In genomic region chr7:74449809-74450397, GRCh38 we compare ENCODE assay signal across 8 cellular contexts. TPM values are rescaled to one million over a fixed set of nuclear protein-coding genes. Genes with fewer than 3 reads are reported as not detected.
DNase-seq lines count a peak whose midpoint lies in the region; ATAC-seq and TF ChIP-seq lines count a peak whose summit lies in the region.

No MANE protein-coding gene starts in this region.

- 83% methylated on average over 13 of the region's 15 CpGs for WGBS in mammary epithelial cell (ENCODE audit: low coverage, missing lambda C conversion rate)

- no peaks in the 10 kb centered on the region for H3K27me3 ChIP-seq in MM.1S (replicated peaks; ENCODE audit: insufficient read depth, low read length)
- H3K27me3 ChIP-seq in WERI-Rb-1 (ENCODE audit: insufficient read depth, low read depth, severe bottlenecking) = no peaks in the 10 kb centered on the region
- no peaks in the 10 kb centered on the region for H3K27me3 ChIP-seq in mammary epithelial cell (ENCODE audit: insufficient read depth, low read length)

- H3K4me2 ChIP-seq in MM.1S (ENCODE audit: low read depth, low read length) (no peak overlapping the region), mammary epithelial cell (ENCODE audit: insufficient read depth, low read depth, low read length) (no peak overlapping the region)

- H3K4me1 ChIP-seq in MM.1S (ENCODE audit: low read length) (peaks cover 8% of the 10 kb centered on the region), mammary epithelial cell (ENCODE audit: insufficient read depth, low read length) (peaks cover 18% of the 10 kb centered on the region)

- H3K79me2 ChIP-seq in MM.1S (ENCODE audit: low read length) = peaks cover 8% of the 10 kb centered on the region
- H3K79me2 ChIP-seq in mammary epithelial cell (ENCODE audit: insufficient read depth, low read length) = peaks cover 5% of the 10 kb centered on the region

- CTCF ChIA-PET in mammary epithelial cell (lab: Charles Lee; ENCODE audit: low non-redundant PET) = no interaction called here

- TF ChIP-seq CTCF in GM10266 (IDR thresholded peaks at IDR 0.05; ENCODE audit: control insufficient read depth, insufficient read depth, low read depth, missing control alignments) (peak; percentile 77), MM.1S (IDR thresholded peaks at IDR 0.05; ENCODE audit: low read length) (peak; percentile 79), WERI-Rb-1 (IDR thresholded peaks at IDR 0.05; ENCODE audit: low read depth, low read length) (peak; percentile 88), mammary epithelial cell (conservative IDR thresholded peaks at IDR 0.05 in 1 of 2, IDR thresholded peaks at IDR 0.05 in 1 of 2; ENCODE audit: extremely low read depth in 1 of 2, insufficient read depth in 1 of 2, low read depth in 1 of 2, low read length in 2 of 2) (peak; percentile 81 to 84)

- ATAC-seq in GM18498 (IDR thresholded peaks at IDR 0.05; ENCODE audit: unreplicated experiment) (no peak), GM19023 (IDR thresholded peaks at IDR 0.05; ENCODE audit: unreplicated experiment) (no peak)

- DNase-seq in GM10266 (ENCODE audit: extremely low spot score) = peak; percentile 86
- DNase-seq in MM.1S = peak; percentile 58
- peak; percentile 66 for DNase-seq in WERI-Rb-1
- DNase-seq in mammary epithelial cell = no peak
- DNase-seq in kidney tubule cell (ENCODE audit: low spot score) = peak; percentile 57
- peak; percentile 33 to 61 (median 52) for DNase-seq in stimulated activated CD4-positive, alpha-beta T cell treated with anti-CD3 and anti-CD28 coated beads, TNF-alpha, amount 100 ng/mL, for 24 hours (ENCODE audit: low read depth in 3 of 3)

- H3K4me3 ChIP-seq in MM.1S (ENCODE audit: low read length) (no peak overlapping the region), WERI-Rb-1 (ENCODE audit: low read depth, low read length) (no peak overlapping the region), mammary epithelial cell (replicated peaks in 1 of 3; ENCODE audit: insufficient read depth in 1 of 3, low read depth in 2 of 3, low read length in 3 of 3) (no peak overlapping the region)

- H3K36me3 ChIP-seq in MM.1S (replicated peaks; ENCODE audit: insufficient read depth, low read length) (no peaks in the 10 kb centered on the region), WERI-Rb-1 (0 out of 2 replicates have a peak, but pooled peaks cover 5% of the 10 kb centered on the region), mammary epithelial cell (ENCODE audit: insufficient read depth, low read length) (no peaks in the 10 kb centered on the region)

- H3F3A ChIP-seq in MM.1S (ENCODE audit: insufficient read depth, low read length) = peaks cover 7% of the 10 kb centered on the region

- intact Hi-C loops in mammary epithelial cell (cut with micrococcal nuclease) = loop anchor here (1.0 to 5.0 kb wide), 3 partner anchors 95 to 212 kb away; no protein-coding TSS in a partner anchor

- H3K27ac ChIP-seq in MM.1S (ENCODE audit: low read length) (no peak overlapping the region), WERI-Rb-1 (no peak overlapping the region), mammary epithelial cell (ENCODE audit: insufficient read depth, low read depth, low read length) (no peak overlapping the region)

- H2AFZ ChIP-seq in MM.1S (ENCODE audit: low read length) (no peak overlapping the region), mammary epithelial cell (ENCODE audit: low read depth, low read length) (no peak overlapping the region)

- H3K9ac ChIP-seq in MM.1S (ENCODE audit: low read length) = no peak overlapping the region
- no peak overlapping the region for H3K9ac ChIP-seq in mammary epithelial cell (ENCODE audit: insufficient read depth, low read length)

- no peaks in the 10 kb centered on the region for H4K20me1 ChIP-seq in MM.1S (ENCODE audit: insufficient read depth, low read length)
- H4K20me1 ChIP-seq in mammary epithelial cell (ENCODE audit: insufficient read depth, low read length) = no peaks in the 10 kb centered on the region

- dilution Hi-C loops in mammary epithelial cell (cut with HindIII; ENCODE audit: low sequenced_read_pairs) = loop anchor here (5.0 to 25.0 kb wide), 4 partner anchors 37 to 587 kb away; no protein-coding TSS in a partner anchor

- H3K9me2 ChIP-seq in MM.1S (replicated peaks; ENCODE audit: insufficient read depth, low read length) = no peaks in the 10 kb centered on the region

- in situ Hi-C loops in mammary epithelial cell (cut with MboI; ENCODE audit: low sequenced_read_pairs in 2 of 2) = loop anchor here (10.0 to 25.0 kb wide), 2 partner anchors 85 to 112 kb away; no protein-coding TSS in a partner anchor

- BruUV-seq in mammary epithelial cell (replicated peaks; lab: Mats Ljungman, UMichigan) = no TSS peak

- no peaks in the 10 kb centered on the region for H3K9me3 ChIP-seq in MM.1S (replicated peaks; ENCODE audit: insufficient read depth, low read length)
- no peaks in the 10 kb centered on the region for H3K9me3 ChIP-seq in WERI-Rb-1 (ENCODE audit: severe bottlenecking)
- H3K9me3 ChIP-seq in mammary epithelial cell (replicated peaks; ENCODE audit: insufficient read depth, low read length) = no peaks in the 10 kb centered on the region

RNA-seq across cellular contexts. Expression of gene GTF2IRD1, which starts 3.8 kb away (rescaled TPM):
- 10 to 100 TPM; 21.0 to 35.1 TPM for total RNA-seq in mammary epithelial cell
- 10.4 TPM for polyA plus RNA-seq in mammary epithelial cell
- polyA minus RNA-seq in mammary epithelial cell = 23.3 TPM
